In the genomic region with DNA sequence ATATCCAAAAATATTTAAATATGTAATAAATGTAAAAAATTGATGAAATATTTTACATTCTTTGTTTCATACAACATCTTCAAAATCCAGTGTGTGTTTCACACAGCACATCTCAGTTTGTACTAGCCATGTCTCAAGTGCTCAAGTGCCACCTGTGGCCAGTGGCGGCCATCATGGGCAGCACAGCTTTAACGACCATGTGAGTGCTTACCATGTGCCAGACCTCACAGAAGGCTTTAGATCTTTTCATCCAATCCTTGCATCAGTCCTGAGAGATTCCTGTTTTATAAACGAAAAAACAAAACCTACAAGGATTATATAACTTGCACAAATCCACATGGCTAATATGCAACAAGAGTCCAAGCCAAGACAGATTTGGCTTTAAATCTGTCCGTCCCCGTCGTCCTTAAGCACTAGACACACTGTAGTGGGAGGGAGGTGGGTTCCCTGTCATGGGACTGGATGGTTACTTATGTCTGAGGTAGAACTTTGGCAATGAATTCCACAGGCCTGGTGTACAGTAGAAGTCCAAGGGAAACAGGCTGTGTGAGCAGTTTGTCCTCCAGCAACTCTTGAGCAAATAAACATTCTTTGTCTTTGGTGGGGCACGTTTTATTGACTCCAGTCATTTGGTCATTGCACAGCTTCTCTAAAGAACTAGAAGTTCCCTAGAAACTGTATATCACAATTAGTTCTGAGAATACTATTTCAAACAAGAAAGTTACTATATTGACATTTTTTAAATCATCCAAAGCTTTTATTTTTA, we compare ENCODE assay signal across 2 cellular contexts.
TF ChIP-seq lines count a peak whose summit lies in the region.

No MANE protein-coding gene starts in this region.

TF ChIP-seq in SK-N-SH treated with all-trans-retinoic acid at 6 μM for 48 hours, 23 proteins besides CTCF, POLR2A, EP300 and RAD21 (continued from another document):
- no peak for TF ChIP-seq ARNTL (CRISPR knock-in tag; IDR thresholded peaks at IDR 0.05; ENCODE audit: borderline replicate concordance, low read depth)
- TF ChIP-seq, protein P1, sequence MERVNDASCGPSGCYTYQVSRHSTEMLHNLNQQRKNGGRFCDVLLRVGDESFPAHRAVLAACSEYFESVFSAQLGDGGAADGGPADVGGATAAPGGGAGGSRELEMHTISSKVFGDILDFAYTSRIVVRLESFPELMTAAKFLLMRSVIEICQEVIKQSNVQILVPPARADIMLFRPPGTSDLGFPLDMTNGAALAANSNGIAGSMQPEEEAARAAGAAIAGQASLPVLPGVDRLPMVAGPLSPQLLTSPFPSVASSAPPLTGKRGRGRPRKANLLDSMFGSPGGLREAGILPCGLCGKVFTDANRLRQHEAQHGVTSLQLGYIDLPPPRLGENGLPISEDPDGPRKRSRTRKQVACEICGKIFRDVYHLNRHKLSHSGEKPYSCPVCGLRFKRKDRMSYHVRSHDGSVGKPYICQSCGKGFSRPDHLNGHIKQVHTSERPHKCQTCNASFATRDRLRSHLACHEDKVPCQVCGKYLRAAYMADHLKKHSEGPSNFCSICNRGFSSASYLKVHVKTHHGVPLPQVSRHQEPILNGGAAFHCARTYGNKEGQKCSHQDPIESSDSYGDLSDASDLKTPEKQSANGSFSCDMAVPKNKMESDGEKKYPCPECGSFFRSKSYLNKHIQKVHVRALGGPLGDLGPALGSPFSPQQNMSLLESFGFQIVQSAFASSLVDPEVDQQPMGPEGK (CRISPR knock-in tag; IDR thresholded peaks at IDR 0.05; ENCODE audit: borderline replicate concordance): no peak
- no peak for TF ChIP-seq ZFP30 (CRISPR knock-in tag; IDR thresholded peaks at IDR 0.05)

TF ChIP-seq in GM12878, 131 proteins besides CTCF, POLR2A, EP300 and RAD21 (continued from another document):
- TF ChIP-seq, protein P2, sequence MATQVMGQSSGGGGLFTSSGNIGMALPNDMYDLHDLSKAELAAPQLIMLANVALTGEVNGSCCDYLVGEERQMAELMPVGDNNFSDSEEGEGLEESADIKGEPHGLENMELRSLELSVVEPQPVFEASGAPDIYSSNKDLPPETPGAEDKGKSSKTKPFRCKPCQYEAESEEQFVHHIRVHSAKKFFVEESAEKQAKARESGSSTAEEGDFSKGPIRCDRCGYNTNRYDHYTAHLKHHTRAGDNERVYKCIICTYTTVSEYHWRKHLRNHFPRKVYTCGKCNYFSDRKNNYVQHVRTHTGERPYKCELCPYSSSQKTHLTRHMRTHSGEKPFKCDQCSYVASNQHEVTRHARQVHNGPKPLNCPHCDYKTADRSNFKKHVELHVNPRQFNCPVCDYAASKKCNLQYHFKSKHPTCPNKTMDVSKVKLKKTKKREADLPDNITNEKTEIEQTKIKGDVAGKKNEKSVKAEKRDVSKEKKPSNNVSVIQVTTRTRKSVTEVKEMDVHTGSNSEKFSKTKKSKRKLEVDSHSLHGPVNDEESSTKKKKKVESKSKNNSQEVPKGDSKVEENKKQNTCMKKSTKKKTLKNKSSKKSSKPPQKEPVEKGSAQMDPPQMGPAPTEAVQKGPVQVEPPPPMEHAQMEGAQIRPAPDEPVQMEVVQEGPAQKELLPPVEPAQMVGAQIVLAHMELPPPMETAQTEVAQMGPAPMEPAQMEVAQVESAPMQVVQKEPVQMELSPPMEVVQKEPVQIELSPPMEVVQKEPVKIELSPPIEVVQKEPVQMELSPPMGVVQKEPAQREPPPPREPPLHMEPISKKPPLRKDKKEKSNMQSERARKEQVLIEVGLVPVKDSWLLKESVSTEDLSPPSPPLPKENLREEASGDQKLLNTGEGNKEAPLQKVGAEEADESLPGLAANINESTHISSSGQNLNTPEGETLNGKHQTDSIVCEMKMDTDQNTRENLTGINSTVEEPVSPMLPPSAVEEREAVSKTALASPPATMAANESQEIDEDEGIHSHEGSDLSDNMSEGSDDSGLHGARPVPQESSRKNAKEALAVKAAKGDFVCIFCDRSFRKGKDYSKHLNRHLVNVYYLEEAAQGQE (IDR thresholded peaks at IDR 0.05; ENCODE audit: low read depth, low read length): no peak
- TF ChIP-seq PML (IDR thresholded peaks at IDR 0.05; ENCODE audit: low read length) (no peak), SUPT20H (IDR thresholded peaks at IDR 0.05; ENCODE audit: borderline replicate concordance, control insufficient read depth, low read depth, low read length) (no peak), SIN3A (IDR thresholded peaks at IDR 0.05; ENCODE audit: low read depth, low read length) (no peak), ZNF622 (IDR thresholded peaks at IDR 0.05) (no peak), RFX5 (IDR thresholded peaks at IDR 0.05; ENCODE audit: low read depth, low read length) (no peak), TCF12 (IDR thresholded peaks at IDR 0.05; ENCODE audit: low read depth, low read length) (no peak), NFIC (IDR thresholded peaks at IDR 0.05; ENCODE audit: low read depth, low read length) (no peak)
